9 cellular contexts compared by ENCODE assay signal in genomic region chr14:50047274-50047676, GRCh38.
DNase-seq lines count a peak whose midpoint lies in the region; ATAC-seq and TF ChIP-seq lines count a peak whose summit lies in the region.
"Had no signal": no experiment of that assay in that cellular context is flagged by ENCODE, and none has a peak within 500 bp of the region (broad histone marks: within the 10 kb centered on the region; RNA-seq: fewer than 3 reads in every experiment).

No MANE protein-coding gene starts in this region.

- H3K36me3 ChIP-seq in upper lobe of left lung (no peaks in the 10 kb centered on the region), endodermal cell (ENCODE audit: control insufficient read depth, insufficient read depth, low read length) (no peaks in the 10 kb centered on the region)

- H3K36me3 Mint-ChIP-seq in IgD-negative memory B cell (peaks cover 10% of the 10 kb centered on the region), endodermal cell (ENCODE audit: low read depth) (peaks cover 2% of the 10 kb centered on the region)

- H3K9me3 ChIP-seq in upper lobe of left lung (no peaks in the 10 kb centered on the region), endodermal cell (ENCODE audit: control insufficient read depth, low read length) (no peaks in the 10 kb centered on the region)

- H3K4me3 ChIP-seq in upper lobe of left lung (no peak overlapping the region), endodermal cell (ENCODE audit: low read length) (no peak overlapping the region)

- H3K4me1 ChIP-seq in upper lobe of left lung: peaks cover 15 to 23% (median 21%) of the 10 kb centered on the region in 4 donors
- H3K4me1 ChIP-seq in endodermal cell (ENCODE audit: control insufficient read depth, insufficient read depth, low read length): peaks cover 3% of the 10 kb centered on the region

- TF ChIP-seq CTCF in GM10266 (IDR thresholded peaks at IDR 0.05; ENCODE audit: control insufficient read depth, insufficient read depth, low read depth, missing control alignments) (no peak), upper lobe of left lung (IDR thresholded peaks at IDR 0.05) (no peak), endodermal cell (conservative IDR thresholded peaks at IDR 0.05) (no peak)

- H3K4me3 Mint-ChIP-seq in IgD-negative memory B cell: peak overlapping the region; percentile 20 to 90 (median 54)
- no peak overlapping the region for H3K4me3 Mint-ChIP-seq in endodermal cell

- peak; percentile 73 for ATAC-seq in GM21381 (IDR thresholded peaks at IDR 0.05; ENCODE audit: unreplicated experiment)
- peak; percentile 56 for ATAC-seq in esophagus mucosa
- ATAC-seq in upper lobe of left lung (ENCODE audit: low FRiP score in 2 of 2): peak in 1 of 2 donors; percentile 30

- H3K9me3 Mint-ChIP-seq in IgD-negative memory B cell (peaks cover 0 to 5% (median 2%) of the 10 kb centered on the region in 3 donors), endodermal cell (peaks cover 10% of the 10 kb centered on the region)

- TF ChIP-seq EP300 in upper lobe of left lung (IDR thresholded peaks at IDR 0.05): no peak

- H3K27me3 ChIP-seq in upper lobe of left lung (no peaks in the 10 kb centered on the region), endodermal cell (ENCODE audit: control insufficient read depth, insufficient read depth, low read length, poor library complexity, severe bottlenecking) (no peaks in the 10 kb centered on the region)

- H3K27ac ChIP-seq in upper lobe of left lung: peak overlapping the region; percentile 36 to 66 (median 44)
- H3K27ac ChIP-seq in endodermal cell (ENCODE audit: low read depth, low read length): no peak overlapping the region
- H3K27ac ChIP-seq: HL-60 had no signal

- H3K9ac ChIP-seq in endodermal cell (ENCODE audit: extremely low read depth, low read length, poor library complexity, severe bottlenecking): no peak overlapping the region

- no peak for TF ChIP-seq POLR2A in upper lobe of left lung (IDR thresholded peaks at IDR 0.05)

- no peaks in the 10 kb centered on the region for H3K27me3 Mint-ChIP-seq in IgD-negative memory B cell
- no peaks in the 10 kb centered on the region for H3K27me3 Mint-ChIP-seq in endodermal cell (ENCODE audit: insufficient read depth)

- DNase-seq in GM10266 (ENCODE audit: extremely low spot score) (peak; percentile 78), upper lobe of left lung (peak in 1 of 2 donors; percentile 41), endodermal cell (no peak), NAMALWA (ENCODE audit: low spot score) (no peak)
- DNase-seq in activated CD4-positive, CD25-positive, alpha-beta regulatory T cell treated with anti-CD3 and anti-CD28 coated beads, Interleukin-2, amount 50 U/mL, for 72 hours: no peak

- H3K27ac Mint-ChIP-seq in IgD-negative memory B cell (peak overlapping the region; percentile 89 to 95 (median 94)), endodermal cell (no peak overlapping the region)

- H3K4me1 Mint-ChIP-seq in IgD-negative memory B cell (peaks cover 41 to 55% (median 45%) of the 10 kb centered on the region in 3 donors), endodermal cell (peaks cover 11% of the 10 kb centered on the region)
